9 cellular contexts compared by ENCODE assay signal in the genomic region with DNA sequence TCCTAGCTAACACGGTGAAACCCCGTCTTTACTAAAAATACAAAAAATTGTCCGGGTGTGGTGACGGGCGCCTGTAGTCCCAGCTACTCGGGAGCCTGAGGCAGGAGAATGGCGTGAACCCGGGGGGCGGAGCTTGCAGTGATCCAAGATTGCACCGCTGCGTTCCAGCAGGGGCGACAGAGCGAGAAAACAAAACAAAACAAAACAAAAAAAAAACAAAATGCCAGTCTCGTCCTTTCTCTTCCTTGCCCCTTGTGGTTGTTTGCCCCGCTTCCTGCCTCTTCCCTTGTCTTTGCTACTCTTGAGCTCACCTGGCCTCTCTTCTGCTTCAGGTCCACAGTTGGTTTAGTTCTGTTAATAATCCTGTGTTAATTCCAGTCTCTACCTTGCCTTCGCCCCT.
"Had no signal": no experiment of that assay in that cellular context is flagged by ENCODE, and none has a peak within 500 bp of the region (broad histone marks: within the 10 kb centered on the region; RNA-seq: fewer than 3 reads in every experiment).

No MANE protein-coding gene starts in this region.

- H3K27ac ChIP-seq: HL-60, KMS-11 had no signal

- FAIRE-seq: HepG2 had no signal

- H3K4me3 ChIP-seq: HAP-1 had no signal

- H3K9me3 ChIP-seq: HAP-1 had no signal

- DNase-seq: GOT3, H7, IMR-90, KBM-7 had no signal

- H3K4me2 ChIP-seq: KMS-11 had no signal

- H3K36me3 ChIP-seq: HAP-1 had no signal

- ATAC-seq: HCT116, HepG2 had no signal

- H3K9ac ChIP-seq: KMS-11 had no signal
